ENCODE assay signal across 22 cellular contexts in the genomic region with DNA sequence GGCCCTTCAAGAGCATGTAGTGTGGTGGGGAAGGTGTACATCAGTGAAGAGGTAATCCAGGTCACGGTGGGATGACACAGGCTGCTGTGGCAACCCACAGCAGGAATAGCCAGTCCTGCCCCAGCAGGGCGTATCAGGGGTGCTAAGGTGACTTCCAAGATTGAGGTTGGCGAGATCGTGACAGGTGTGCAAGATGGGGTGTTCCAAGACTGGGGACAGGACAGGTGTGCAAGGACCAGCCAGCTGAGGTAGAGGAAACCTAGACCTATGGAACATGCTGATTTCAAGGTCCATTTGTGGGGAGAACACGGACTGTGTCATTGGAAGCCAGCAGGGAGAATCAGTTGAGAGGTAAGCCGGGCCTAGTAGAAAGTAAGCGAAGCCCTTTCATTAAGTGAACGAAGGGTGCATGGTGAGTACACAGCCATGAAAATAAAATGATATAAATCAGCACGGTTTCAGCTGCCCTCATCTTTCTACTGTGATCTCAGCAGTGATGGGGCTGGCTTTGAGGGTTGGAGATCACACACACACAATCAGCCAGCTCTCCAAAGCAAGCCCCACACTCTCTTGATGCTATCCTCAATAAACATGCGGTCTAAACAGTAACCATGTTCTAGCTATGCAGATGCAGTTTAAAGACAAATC.
"Had no signal": no experiment of that assay in that cellular context is flagged by ENCODE, and none has a peak within 500 bp of the region (broad histone marks: within the 10 kb centered on the region; RNA-seq: fewer than 3 reads in every experiment).

No MANE protein-coding gene starts in this region.

- H3K4me2 ChIP-seq: smooth muscle cell had no signal

- H3K4me1 ChIP-seq: lower lobe of right lung, right atrium auricular region, stomach, tibial artery, upper lobe of left lung, vagina had no signal

- H3K27ac ChIP-seq: heart left ventricle, lower lobe of right lung, neutrophil, ovary, right atrium auricular region, stomach, thoracic aorta, tibial artery, upper lobe of left lung, vagina had no signal

- DNase-seq: heart left ventricle; islet precursor cell; left ventricle myocardium superior; lower lobe of right lung; mammary epithelial cell; mesenchymal stem cell; naive thymus-derived CD8-positive, alpha-beta T cell; occipital lobe; ovary; stimulated activated CD4-positive, alpha-beta T cell treated with anti-CD3 and anti-CD28 coated beads, Interleukin-2, amount 100 ng/mL, for 24 hours; stimulated activated CD4-positive, alpha-beta T cell treated with anti-CD3 and anti-CD28 coated beads, Interleukin-4, amount 100 ng/mL, for 1 hour; stimulated activated naive B cell treated with anti-CD40 and anti-IgM and Interleukin-4, amounts not matched to agents 10 μg/mL and 1 μg/mL and 100 μg/mL, for 72 hours; stimulated activated naive CD8-positive, alpha-beta T cell treated with anti-CD3 and anti-CD28 coated beads, Interleukin-15, Interleukin-2, amounts not matched to agents 100 U/mL and 50 U/mL, for 24 hours; stomach; tibial artery; upper lobe of left lung had no signal

- H3K36me3 ChIP-seq: heart left ventricle, lower lobe of right lung, neutrophil, ovary, right atrium auricular region, right lobe of liver, stomach, thoracic aorta, tibial artery, upper lobe of left lung, vagina had no signal

- H3K27me3 ChIP-seq: heart left ventricle, neutrophil, ovary, right atrium auricular region, right lobe of liver, stomach, tibial artery, upper lobe of left lung, vagina had no signal

- H3K4me3 ChIP-seq: heart left ventricle, lower lobe of right lung, ovary, right atrium auricular region, right lobe of liver, smooth muscle cell, stomach, thoracic aorta, tibial artery, upper lobe of left lung, vagina had no signal

- ATAC-seq: heart left ventricle; left ventricle myocardium superior; lower lobe of right lung; naive thymus-derived CD8-positive, alpha-beta T cell; stimulated activated naive B cell treated with anti-CD40 and anti-IgM and Interleukin-4, amounts not matched to agents 10 μg/mL and 1 μg/mL and 100 μg/mL, for 72 hours; stimulated activated naive CD8-positive, alpha-beta T cell treated with anti-CD3 and anti-CD28 coated beads, Interleukin-15, Interleukin-2, amounts not matched to agents 100 U/mL and 50 U/mL, for 24 hours had no signal

- H3K9me3 ChIP-seq: heart left ventricle, lower lobe of right lung, neutrophil, ovary, right atrium auricular region, right lobe of liver, stomach, thoracic aorta, tibial artery, upper lobe of left lung, vagina had no signal
